9 cellular contexts compared by ENCODE assay signal in the genomic region with DNA sequence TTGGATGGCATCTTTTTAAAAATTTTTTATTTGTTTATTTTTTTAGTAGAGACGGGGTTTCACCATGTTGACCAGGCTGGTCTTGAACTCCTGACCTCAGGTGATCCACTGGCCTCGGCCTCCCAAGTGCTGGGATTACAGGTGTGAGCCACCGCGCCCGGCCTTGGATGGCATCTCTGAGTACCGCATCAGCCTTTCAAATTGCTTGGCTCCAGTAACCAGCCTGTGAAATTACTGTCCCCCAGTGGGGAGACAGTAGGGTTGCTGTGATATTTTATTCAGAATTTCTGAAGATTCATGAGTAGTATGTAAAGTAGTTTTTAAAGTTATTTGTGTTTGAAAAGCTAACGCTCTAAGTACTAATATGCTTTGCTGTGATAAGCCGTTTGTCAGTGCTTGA.
A peak's percentile ranks its signal among the peaks of the same experiment; 100 is the strongest.
DNase-seq lines count a peak whose midpoint lies in the region; ATAC-seq, FAIRE-seq and TF ChIP-seq lines count a peak whose summit lies in the region.
"Had no signal": no experiment of that assay in that cellular context is flagged by ENCODE, and none has a peak within 500 bp of the region (broad histone marks: within the 10 kb centered on the region; RNA-seq: fewer than 3 reads in every experiment).

No MANE protein-coding gene starts in this region.

- peaks cover 19 to 24% of the 10 kb centered on the region in 2 donors for H3K36me3 ChIP-seq in muscle layer of duodenum (ENCODE audit: control insufficient read depth in 1 of 2, insufficient read depth in 2 of 2, low read length in 2 of 2)

- DNase-seq in ACHN (peak; percentile 22), astrocyte of the cerebellum (ENCODE audit: low read depth) (no peak), urothelium cell line (ENCODE audit: low spot score) (no peak), NCI-H748 treated with DMSO at 0.1 percent for 48 hours (lab: John Stamatoyannopoulos, UW) (no peak), NCI-H2196 treated with DMSO at 0.1 percent for 48 hours (lab: John Stamatoyannopoulos, UW; ENCODE audit: unreplicated experiment) (no peak)
- DNase-seq: NCI-H2029 had no signal

- ATAC-seq in HG03175 (IDR thresholded peaks at IDR 0.05; ENCODE audit: unreplicated experiment) (peak; percentile 6), GM21390 (IDR thresholded peaks at IDR 0.05; ENCODE audit: unreplicated experiment) (no peak)

- H3K4me3 ChIP-seq in astrocyte of the cerebellum (ENCODE audit: low read depth, low read length) (peak overlapping the region; percentile 54), muscle layer of duodenum (ENCODE audit: low read depth in 1 of 2, low read length in 2 of 2) (peak overlapping the region; percentile 88 to 96)

- TF ChIP-seq CTCF in astrocyte of the cerebellum (IDR thresholded peaks at IDR 0.05; ENCODE audit: low read depth, low read length, missing control alignments), result no peak

- peaks cover 0 to 13% of the 10 kb centered on the region in 2 donors for H3K4me1 ChIP-seq in muscle layer of duodenum (ENCODE audit: control insufficient read depth in 1 of 2, insufficient read depth in 2 of 2, low read length in 2 of 2)

- in situ Hi-C loops in ACHN (cut with HindIII; ENCODE audit: low pct_ligation_motif_present, low pct_unique_long_range_greater_than_20kb, low sequenced_read_pairs) (no loop called here), astrocyte of the cerebellum (cut with HindIII; ENCODE audit: low sequenced_read_pairs) (no loop called here)

- FAIRE-seq in urothelium cell line (lab: Jason Lieb, UNC), result no peak

- H3K27me3 ChIP-seq in muscle layer of duodenum (ENCODE audit: low read depth, low read length), result no peaks in the 10 kb centered on the region

- no peaks in the 10 kb centered on the region for H3K9me3 ChIP-seq in muscle layer of duodenum (ENCODE audit: control insufficient read depth in 1 of 2, low read length in 2 of 2)

- peak overlapping the region; percentile 91 for H3K27ac ChIP-seq in muscle layer of duodenum (ENCODE audit: low read length)
